1 cellular context compared by ENCODE assay signal in the genomic region with DNA sequence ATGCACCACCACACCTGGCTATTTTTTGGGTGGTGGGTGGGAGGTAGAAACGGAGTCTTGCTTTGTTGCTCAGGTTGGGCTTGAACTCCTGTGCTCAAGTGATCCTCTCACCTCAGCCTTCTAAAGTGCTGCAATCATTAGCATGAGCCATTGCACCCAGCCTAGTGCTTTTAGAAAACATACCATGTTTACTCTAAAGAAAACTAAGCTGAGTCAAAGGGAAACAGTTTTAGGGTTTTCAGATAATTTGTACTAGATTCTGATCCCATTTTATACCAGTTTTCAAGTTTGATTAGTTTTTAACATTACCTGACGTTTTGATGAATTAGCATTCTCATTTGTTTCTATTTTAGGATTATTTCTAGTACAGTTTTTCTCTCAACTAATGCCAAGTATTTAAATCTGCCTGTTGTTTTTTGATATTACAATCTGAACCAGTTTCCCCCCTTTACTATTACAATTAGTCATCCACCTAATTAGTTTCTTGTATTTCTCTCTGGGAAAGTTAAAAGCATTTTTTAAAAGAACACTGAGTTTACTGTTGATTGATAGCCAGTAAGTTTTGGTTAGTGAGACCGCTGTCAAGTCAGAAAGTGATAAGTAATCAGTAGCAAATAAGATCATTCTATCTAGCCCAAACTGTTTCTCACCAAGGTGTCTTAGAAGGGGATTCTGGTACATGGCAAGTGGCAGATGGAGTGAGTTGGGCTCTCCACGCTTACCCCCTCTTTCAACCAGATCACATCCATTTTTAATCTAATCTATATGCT.
TF ChIP-seq lines count a peak whose summit lies in the region.

No MANE protein-coding gene starts in this region.

TF ChIP-seq in GM23338, 12 proteins besides CTCF, POLR2A, EP300 and RAD21:
- TF ChIP-seq, protein P1, sequence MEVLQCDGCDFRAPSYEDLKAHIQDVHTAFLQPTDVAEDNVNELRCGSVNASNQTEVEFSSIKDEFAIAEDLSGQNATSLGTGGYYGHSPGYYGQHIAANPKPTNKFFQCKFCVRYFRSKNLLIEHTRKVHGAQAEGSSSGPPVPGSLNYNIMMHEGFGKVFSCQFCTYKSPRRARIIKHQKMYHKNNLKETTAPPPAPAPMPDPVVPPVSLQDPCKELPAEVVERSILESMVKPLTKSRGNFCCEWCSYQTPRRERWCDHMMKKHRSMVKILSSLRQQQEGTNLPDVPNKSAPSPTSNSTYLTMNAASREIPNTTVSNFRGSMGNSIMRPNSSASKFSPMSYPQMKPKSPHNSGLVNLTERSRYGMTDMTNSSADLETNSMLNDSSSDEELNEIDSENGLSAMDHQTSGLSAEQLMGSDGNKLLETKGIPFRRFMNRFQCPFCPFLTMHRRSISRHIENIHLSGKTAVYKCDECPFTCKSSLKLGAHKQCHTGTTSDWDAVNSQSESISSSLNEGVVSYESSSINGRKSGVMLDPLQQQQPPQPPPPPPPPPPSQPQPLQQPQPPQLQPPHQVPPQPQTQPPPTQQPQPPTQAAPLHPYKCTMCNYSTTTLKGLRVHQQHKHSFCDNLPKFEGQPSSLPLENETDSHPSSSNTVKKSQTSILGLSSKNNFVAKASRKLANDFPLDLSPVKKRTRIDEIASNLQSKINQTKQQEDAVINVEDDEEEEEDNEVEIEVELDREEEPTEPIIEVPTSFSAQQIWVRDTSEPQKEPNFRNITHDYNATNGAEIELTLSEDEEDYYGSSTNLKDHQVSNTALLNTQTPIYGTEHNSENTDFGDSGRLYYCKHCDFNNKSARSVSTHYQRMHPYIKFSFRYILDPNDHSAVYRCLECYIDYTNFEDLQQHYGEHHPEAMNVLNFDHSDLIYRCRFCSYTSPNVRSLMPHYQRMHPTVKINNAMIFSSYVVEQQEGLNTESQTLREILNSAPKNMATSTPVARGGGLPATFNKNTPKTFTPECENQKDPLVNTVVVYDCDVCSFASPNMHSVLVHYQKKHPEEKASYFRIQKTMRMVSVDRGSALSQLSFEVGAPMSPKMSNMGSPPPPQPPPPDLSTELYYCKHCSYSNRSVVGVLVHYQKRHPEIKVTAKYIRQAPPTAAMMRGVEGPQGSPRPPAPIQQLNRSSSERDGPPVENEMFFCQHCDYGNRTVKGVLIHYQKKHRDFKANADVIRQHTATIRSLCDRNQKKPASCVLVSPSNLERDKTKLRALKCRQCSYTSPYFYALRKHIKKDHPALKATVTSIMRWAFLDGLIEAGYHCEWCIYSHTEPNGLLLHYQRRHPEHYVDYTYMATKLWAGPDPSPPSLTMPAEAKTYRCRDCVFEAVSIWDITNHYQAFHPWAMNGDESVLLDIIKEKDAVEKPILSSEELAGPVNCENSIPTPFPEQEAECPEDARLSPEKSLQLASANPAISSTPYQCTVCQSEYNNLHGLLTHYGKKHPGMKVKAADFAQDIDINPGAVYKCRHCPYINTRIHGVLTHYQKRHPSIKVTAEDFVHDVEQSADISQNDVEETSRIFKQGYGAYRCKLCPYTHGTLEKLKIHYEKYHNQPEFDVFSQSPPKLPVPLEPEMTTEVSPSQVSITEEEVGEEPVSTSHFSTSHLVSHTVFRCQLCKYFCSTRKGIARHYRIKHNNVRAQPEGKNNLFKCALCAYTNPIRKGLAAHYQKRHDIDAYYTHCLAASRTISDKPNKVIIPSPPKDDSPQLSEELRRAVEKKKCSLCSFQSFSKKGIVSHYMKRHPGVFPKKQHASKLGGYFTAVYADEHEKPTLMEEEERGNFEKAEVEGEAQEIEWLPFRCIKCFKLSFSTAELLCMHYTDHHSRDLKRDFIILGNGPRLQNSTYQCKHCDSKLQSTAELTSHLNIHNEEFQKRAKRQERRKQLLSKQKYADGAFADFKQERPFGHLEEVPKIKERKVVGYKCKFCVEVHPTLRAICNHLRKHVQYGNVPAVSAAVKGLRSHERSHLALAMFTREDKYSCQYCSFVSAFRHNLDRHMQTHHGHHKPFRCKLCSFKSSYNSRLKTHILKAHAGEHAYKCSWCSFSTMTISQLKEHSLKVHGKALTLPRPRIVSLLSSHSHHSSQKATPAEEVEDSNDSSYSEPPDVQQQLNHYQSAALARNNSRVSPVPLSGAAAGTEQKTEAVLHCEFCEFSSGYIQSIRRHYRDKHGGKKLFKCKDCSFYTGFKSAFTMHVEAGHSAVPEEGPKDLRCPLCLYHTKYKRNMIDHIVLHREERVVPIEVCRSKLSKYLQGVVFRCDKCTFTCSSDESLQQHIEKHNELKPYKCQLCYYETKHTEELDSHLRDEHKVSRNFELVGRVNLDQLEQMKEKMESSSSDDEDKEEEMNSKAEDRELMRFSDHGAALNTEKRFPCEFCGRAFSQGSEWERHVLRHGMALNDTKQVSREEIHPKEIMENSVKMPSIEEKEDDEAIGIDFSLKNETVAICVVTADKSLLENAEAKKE (CRISPR knock-in tag; IDR thresholded peaks at IDR 0.05): no peak
- TF ChIP-seq EZH2phosphoT487 (IDR thresholded peaks at IDR 0.05; ENCODE audit: unreplicated experiment): no peak
- no peak for TF ChIP-seq EZH2 (IDR thresholded peaks at IDR 0.05; ENCODE audit: low read depth, unreplicated experiment)
- TF ChIP-seq STAT1 (IDR thresholded peaks at IDR 0.05; ENCODE audit: unreplicated experiment): no peak
- TF ChIP-seq JUNB (IDR thresholded peaks at IDR 0.05; ENCODE audit: unreplicated experiment): no peak
- TF ChIP-seq, protein P2, sequence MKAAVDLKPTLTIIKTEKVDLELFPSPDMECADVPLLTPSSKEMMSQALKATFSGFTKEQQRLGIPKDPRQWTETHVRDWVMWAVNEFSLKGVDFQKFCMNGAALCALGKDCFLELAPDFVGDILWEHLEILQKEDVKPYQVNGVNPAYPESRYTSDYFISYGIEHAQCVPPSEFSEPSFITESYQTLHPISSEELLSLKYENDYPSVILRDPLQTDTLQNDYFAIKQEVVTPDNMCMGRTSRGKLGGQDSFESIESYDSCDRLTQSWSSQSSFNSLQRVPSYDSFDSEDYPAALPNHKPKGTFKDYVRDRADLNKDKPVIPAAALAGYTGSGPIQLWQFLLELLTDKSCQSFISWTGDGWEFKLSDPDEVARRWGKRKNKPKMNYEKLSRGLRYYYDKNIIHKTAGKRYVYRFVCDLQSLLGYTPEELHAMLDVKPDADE (IDR thresholded peaks at IDR 0.05): no peak
- no peak for TF ChIP-seq POLR2AphosphoS5 (IDR thresholded peaks at IDR 0.05; ENCODE audit: low read depth)
- no peak for TF ChIP-seq NANOG (IDR thresholded peaks at IDR 0.05; ENCODE audit: borderline replicate concordance)
- no peak for TF ChIP-seq ZNF114 (CRISPR knock-in tag; IDR thresholded peaks at IDR 0.05)
- TF ChIP-seq, protein P3, sequence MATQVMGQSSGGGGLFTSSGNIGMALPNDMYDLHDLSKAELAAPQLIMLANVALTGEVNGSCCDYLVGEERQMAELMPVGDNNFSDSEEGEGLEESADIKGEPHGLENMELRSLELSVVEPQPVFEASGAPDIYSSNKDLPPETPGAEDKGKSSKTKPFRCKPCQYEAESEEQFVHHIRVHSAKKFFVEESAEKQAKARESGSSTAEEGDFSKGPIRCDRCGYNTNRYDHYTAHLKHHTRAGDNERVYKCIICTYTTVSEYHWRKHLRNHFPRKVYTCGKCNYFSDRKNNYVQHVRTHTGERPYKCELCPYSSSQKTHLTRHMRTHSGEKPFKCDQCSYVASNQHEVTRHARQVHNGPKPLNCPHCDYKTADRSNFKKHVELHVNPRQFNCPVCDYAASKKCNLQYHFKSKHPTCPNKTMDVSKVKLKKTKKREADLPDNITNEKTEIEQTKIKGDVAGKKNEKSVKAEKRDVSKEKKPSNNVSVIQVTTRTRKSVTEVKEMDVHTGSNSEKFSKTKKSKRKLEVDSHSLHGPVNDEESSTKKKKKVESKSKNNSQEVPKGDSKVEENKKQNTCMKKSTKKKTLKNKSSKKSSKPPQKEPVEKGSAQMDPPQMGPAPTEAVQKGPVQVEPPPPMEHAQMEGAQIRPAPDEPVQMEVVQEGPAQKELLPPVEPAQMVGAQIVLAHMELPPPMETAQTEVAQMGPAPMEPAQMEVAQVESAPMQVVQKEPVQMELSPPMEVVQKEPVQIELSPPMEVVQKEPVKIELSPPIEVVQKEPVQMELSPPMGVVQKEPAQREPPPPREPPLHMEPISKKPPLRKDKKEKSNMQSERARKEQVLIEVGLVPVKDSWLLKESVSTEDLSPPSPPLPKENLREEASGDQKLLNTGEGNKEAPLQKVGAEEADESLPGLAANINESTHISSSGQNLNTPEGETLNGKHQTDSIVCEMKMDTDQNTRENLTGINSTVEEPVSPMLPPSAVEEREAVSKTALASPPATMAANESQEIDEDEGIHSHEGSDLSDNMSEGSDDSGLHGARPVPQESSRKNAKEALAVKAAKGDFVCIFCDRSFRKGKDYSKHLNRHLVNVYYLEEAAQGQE (IDR thresholded peaks at IDR 0.05; ENCODE audit: unreplicated experiment): no peak
- TF ChIP-seq ZNF331 (CRISPR knock-in tag; IDR thresholded peaks at IDR 0.05; ENCODE audit: low read depth): no peak
- no peak for TF ChIP-seq CREB1 (CRISPR knock-in tag; IDR thresholded peaks at IDR 0.05; ENCODE audit: low read depth)
